ENCODE assay signal across 21 cellular contexts in the genomic region with DNA sequence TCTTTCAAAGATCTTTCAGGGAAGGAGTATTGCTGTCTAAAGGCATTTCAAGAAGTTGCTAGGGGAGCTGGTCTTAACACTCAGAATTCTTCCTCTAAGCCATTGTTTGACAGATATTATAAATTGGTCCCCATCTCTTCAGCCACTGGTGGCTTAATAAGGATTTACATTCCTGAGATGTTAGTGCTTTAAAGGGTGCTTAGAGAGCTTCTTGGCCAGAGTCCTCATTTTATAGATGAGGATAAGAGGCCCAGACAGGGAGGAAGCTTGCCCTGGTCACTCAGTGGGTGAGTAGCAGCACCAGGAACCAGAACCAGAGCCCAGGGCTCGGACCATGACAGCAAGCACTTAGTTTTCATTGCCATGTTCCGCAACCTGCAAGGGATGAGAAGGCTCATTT. TPM values are rescaled to one million over a fixed set of nuclear protein-coding genes. Genes with fewer than 3 reads are reported as not detected.
DNase-seq lines count a peak whose midpoint lies in the region; ATAC-seq and TF ChIP-seq lines count a peak whose summit lies in the region.
"Had no signal": no experiment of that assay in that cellular context is flagged by ENCODE, and none has a peak within 500 bp of the region (broad histone marks: within the 10 kb centered on the region; RNA-seq: fewer than 3 reads in every experiment).

No MANE protein-coding gene starts in this region.

- H3K4me1 ChIP-seq in tibial nerve, result peaks cover 0 to 22% (median 2%) of the 10 kb centered on the region in 4 donors

- H3K9me3 ChIP-seq in tibial nerve, result no peaks in the 10 kb centered on the region
- H3K9me3 ChIP-seq: right atrium auricular region, transverse colon had no signal

- peaks cover 3% of the 10 kb centered on the region for H3K27me3 Mint-ChIP-seq in HFFc6 (ENCODE audit: insufficient read depth)
- H3K27me3 Mint-ChIP-seq in chondrocyte (ENCODE audit: low read depth), result no peaks in the 10 kb centered on the region
- H3K27me3 Mint-ChIP-seq in osteocyte (ENCODE audit: unreplicated experiment), result no peaks in the 10 kb centered on the region
- H3K27me3 Mint-ChIP-seq in activated naive CD8-positive, alpha-beta T cell treated with anti-CD3 and anti-CD28 coated beads, Interleukin-2, amount 50 U/mL, for 24 hours, result no peaks in the 10 kb centered on the region
- H3K27me3 Mint-ChIP-seq: activated CD8-positive, alpha-beta memory T cell treated with anti-CD3 and anti-CD28 coated beads, Interleukin-2, amount 10 ng/mL, durations not matched to agents 7 days and 5 days; activated naive CD8-positive, alpha-beta T cell treated with anti-CD3 and anti-CD28 coated beads, Interleukin-2, amount 10 ng/mL, durations not matched to agents 7 days and 5 days; CD4-positive, alpha-beta T cell had no signal

- DNase-seq in AG04449 (ENCODE audit: low read depth, low spot score) (peak; percentile 40), HFFc6 (peak; percentile 51), chondrocyte (ENCODE audit: low spot score) (no peak), osteocyte (ENCODE audit: extremely low spot score, unreplicated experiment) (no peak), tibial nerve (ENCODE audit: low spot score in 2 of 2) (no peak)
- DNase-seq in activated naive CD8-positive, alpha-beta T cell treated with anti-CD3 and anti-CD28 coated beads, Interleukin-2, amount 50 U/mL, for 24 hours, result no peak
- DNase-seq: activated CD8-positive, alpha-beta memory T cell treated with anti-CD3 and anti-CD28 coated beads, Interleukin-2, amount 10 ng/mL, durations not matched to agents 7 days and 5 days; activated naive CD8-positive, alpha-beta T cell treated with anti-CD3 and anti-CD28 coated beads, Interleukin-2, amount 10 ng/mL, durations not matched to agents 7 days and 5 days; CD4-positive, alpha-beta T cell; dermis blood vessel endothelial cell; DMS53; KBM-7; left ventricle myocardium superior; NCI-H2029; nucleus accumbens; stimulated activated CD4-positive, alpha-beta T cell treated with anti-CD3 and anti-CD28 coated beads, Interleukin-15, amount 100 ng/mL, for 24 hours; transverse colon had no signal

- ATAC-seq in GM21390 (IDR thresholded peaks at IDR 0.05; ENCODE audit: unreplicated experiment), result no peak
- ATAC-seq in HG02571 (IDR thresholded peaks at IDR 0.05; ENCODE audit: unreplicated experiment), result no peak
- no peak for ATAC-seq in activated naive CD8-positive, alpha-beta T cell treated with anti-CD3 and anti-CD28 coated beads, Interleukin-2, amount 50 U/mL, for 24 hours
- ATAC-seq: activated CD8-positive, alpha-beta memory T cell treated with anti-CD3 and anti-CD28 coated beads, Interleukin-2, amount 10 ng/mL, durations not matched to agents 7 days and 5 days; left ventricle myocardium superior had no signal

- H3K36me3 Mint-ChIP-seq in HFFc6 (ENCODE audit: low read depth) (peaks cover 10% of the 10 kb centered on the region), chondrocyte (ENCODE audit: low read depth) (no peaks in the 10 kb centered on the region), osteocyte (ENCODE audit: unreplicated experiment) (no peaks in the 10 kb centered on the region)
- H3K36me3 Mint-ChIP-seq in activated naive CD8-positive, alpha-beta T cell treated with anti-CD3 and anti-CD28 coated beads, Interleukin-2, amount 50 U/mL, for 24 hours (ENCODE audit: low read depth), result peaks cover 2% of the 10 kb centered on the region
- H3K36me3 Mint-ChIP-seq: activated CD8-positive, alpha-beta memory T cell treated with anti-CD3 and anti-CD28 coated beads, Interleukin-2, amount 10 ng/mL, durations not matched to agents 7 days and 5 days had no signal

- no peaks in the 10 kb centered on the region for H3K36me3 ChIP-seq in tibial nerve
- H3K36me3 ChIP-seq: cardiac muscle cell, right atrium auricular region, transverse colon had no signal

- H3K4me1 Mint-ChIP-seq in HFFc6 (ENCODE audit: low read depth) (peaks cover 47% of the 10 kb centered on the region), chondrocyte (ENCODE audit: low read depth) (peaks cover 52% of the 10 kb centered on the region), osteocyte (ENCODE audit: unreplicated experiment) (peaks cover 38% of the 10 kb centered on the region)
- H3K4me1 Mint-ChIP-seq in activated naive CD8-positive, alpha-beta T cell treated with anti-CD3 and anti-CD28 coated beads, Interleukin-2, amount 50 U/mL, for 24 hours, result peaks cover 19% of the 10 kb centered on the region
- H3K4me1 Mint-ChIP-seq: activated naive CD8-positive, alpha-beta T cell treated with anti-CD3 and anti-CD28 coated beads, Interleukin-2, amount 10 ng/mL, durations not matched to agents 7 days and 5 days had no signal

- H3K27ac Mint-ChIP-seq in HFFc6, result peak overlapping the region; percentile 78
- peak overlapping the region; percentile 70 for H3K27ac Mint-ChIP-seq in chondrocyte (ENCODE audit: unreplicated experiment)
- H3K27ac Mint-ChIP-seq in osteocyte (ENCODE audit: unreplicated experiment), result peak overlapping the region; percentile 24
- no peak overlapping the region for H3K27ac Mint-ChIP-seq in activated naive CD8-positive, alpha-beta T cell treated with anti-CD3 and anti-CD28 coated beads, Interleukin-2, amount 50 U/mL, for 24 hours
- H3K27ac Mint-ChIP-seq: activated CD8-positive, alpha-beta memory T cell treated with anti-CD3 and anti-CD28 coated beads, Interleukin-2, amount 10 ng/mL, durations not matched to agents 7 days and 5 days; activated naive CD8-positive, alpha-beta T cell treated with anti-CD3 and anti-CD28 coated beads, Interleukin-2, amount 10 ng/mL, durations not matched to agents 7 days and 5 days; CD4-positive, alpha-beta T cell had no signal

- H3K4me3 ChIP-seq in AG04449 (ENCODE audit: low read depth, low read length), result no peak overlapping the region
- no peak overlapping the region for H3K4me3 ChIP-seq in tibial nerve
- H3K4me3 ChIP-seq: cardiac muscle cell, right atrium auricular region, transverse colon had no signal

- no peak for TF ChIP-seq CTCF in AG04449 (IDR thresholded peaks at IDR 0.05; ENCODE audit: insufficient read depth, low read length, missing control alignments)
- TF ChIP-seq CTCF in HFFc6 (IDR thresholded peaks at IDR 0.05), result no peak
- no peak for TF ChIP-seq CTCF in chondrocyte (IDR thresholded peaks at IDR 0.05)
- no peak for TF ChIP-seq CTCF in osteocyte (IDR thresholded peaks at IDR 0.05)
- TF ChIP-seq CTCF in tibial nerve (IDR thresholded peaks at IDR 0.05), result no peak

- TF ChIP-seq EP300 in tibial nerve (IDR thresholded peaks at IDR 0.05), result no peak

- no peaks in the 10 kb centered on the region; the same call in 1 of the 2 replicates for H3K9me3 Mint-ChIP-seq in HFFc6
- no peaks in the 10 kb centered on the region for H3K9me3 Mint-ChIP-seq in chondrocyte (ENCODE audit: low read depth)
- no peaks in the 10 kb centered on the region for H3K9me3 Mint-ChIP-seq in osteocyte (ENCODE audit: unreplicated experiment)
- no peaks in the 10 kb centered on the region for H3K9me3 Mint-ChIP-seq in activated naive CD8-positive, alpha-beta T cell treated with anti-CD3 and anti-CD28 coated beads, Interleukin-2, amount 50 U/mL, for 24 hours
- H3K9me3 Mint-ChIP-seq: activated naive CD8-positive, alpha-beta T cell treated with anti-CD3 and anti-CD28 coated beads, Interleukin-2, amount 10 ng/mL, durations not matched to agents 7 days and 5 days; CD4-positive, alpha-beta T cell had no signal

- no peaks in the 10 kb centered on the region for H3K27me3 ChIP-seq in tibial nerve
- H3K27me3 ChIP-seq: cardiac muscle cell, right atrium auricular region, transverse colon had no signal

- CTCF ChIA-PET in AG04449 (lab: Yijun Ruan, JAX), result interaction anchor here (1.0 to 1.8 kb wide), 5 partner anchors 28 to 171 kb away, joined by 3 to 5 read pairs (median 3); no protein-coding TSS in a partner anchor

- no peak overlapping the region for H3K27ac ChIP-seq in tibial nerve
- H3K27ac ChIP-seq: cardiac muscle cell, right atrium auricular region, transverse colon had no signal

- no peak for TF ChIP-seq POLR2A in tibial nerve (IDR thresholded peaks at IDR 0.05)

- POLR2A ChIA-PET in AG04449 (lab: Yijun Ruan, JAX), result interaction anchor here (1.0 kb wide), 1 partner anchor 31 kb away, joined by 4 read pairs; no protein-coding TSS in a partner anchor

- 85 to 87% methylated on average over 2 of the region's 2 CpGs for WGBS in tibial nerve, 2 donors

- peak overlapping the region; percentile 45; the same call in 1 of the 2 replicates for H3K4me3 Mint-ChIP-seq in HFFc6
- H3K4me3 Mint-ChIP-seq in chondrocyte (ENCODE audit: unreplicated experiment), result peak overlapping the region; percentile 22
- no peak overlapping the region for H3K4me3 Mint-ChIP-seq in osteocyte (ENCODE audit: unreplicated experiment)
- no peak overlapping the region for H3K4me3 Mint-ChIP-seq in activated naive CD8-positive, alpha-beta T cell treated with anti-CD3 and anti-CD28 coated beads, Interleukin-2, amount 50 U/mL, for 24 hours
- H3K4me3 Mint-ChIP-seq: activated CD8-positive, alpha-beta memory T cell treated with anti-CD3 and anti-CD28 coated beads, Interleukin-2, amount 10 ng/mL, durations not matched to agents 7 days and 5 days; activated naive CD8-positive, alpha-beta T cell treated with anti-CD3 and anti-CD28 coated beads, Interleukin-2, amount 10 ng/mL, durations not matched to agents 7 days and 5 days; CD4-positive, alpha-beta T cell had no signal

RNA-seq across cellular contexts. Expression of a gene that starts 53.2 kb away (rescaled TPM):
- total RNA-seq in HFFc6 (2021; fragmentation: NEBNext Ultra II Directional; extraction: Animal tissue kit (Norgen Biotek cat#: 25700)), result 100 to 1,000 TPM; 129 to 161 (median 157) TPM
- total RNA-seq in chondrocyte (155 to 220 TPM (median 157 TPM) in 3 replicates), osteocyte (174 and 178 TPM in 2 replicates), tibial nerve (10 to 100 TPM; 24.1 to 41.2 (median 26.7) TPM)

Comparison
In these comparisons a context has a peak if more than half of its experiments do, and no peak if none do; other contexts are left out.
1. DNase-seq: peak in AG04449 (single experiment) and HFFc6 (single experiment); none in chondrocyte (single experiment), osteocyte (single experiment), tibial nerve (0 of 2) and activated naive CD8-positive, alpha-beta T cell treated with anti-CD3 and anti-CD28 coated beads, Interleukin-2, amount 50 U/mL, for 24 hours (single experiment).
2. H3K4me3 Mint-ChIP-seq: peak in HFFc6 (single experiment) and chondrocyte (single experiment); none in osteocyte (single experiment) and activated naive CD8-positive, alpha-beta T cell treated with anti-CD3 and anti-CD28 coated beads, Interleukin-2, amount 50 U/mL, for 24 hours (single experiment).